33 cellular contexts compared by ENCODE assay signal in genomic region chr17:60944751-60945150, GRCh38.
"Had no signal": no experiment of that assay in that cellular context is flagged by ENCODE, and none has a peak within 500 bp of the region (broad histone marks: within the 10 kb centered on the region; RNA-seq: fewer than 3 reads in every experiment).

No MANE protein-coding gene starts in this region.

- DNase-seq: activated B cell treated with CpG ODN at 0.5 μM for 24 hours; activated CD4-positive, alpha-beta memory T cell treated with anti-CD3 and anti-CD28 coated beads for 36 hours; activated CD4-positive, alpha-beta T cell treated with anti-CD3 and anti-CD28 coated beads for 4 hours; activated CD4-positive, alpha-beta T cell treated with anti-CD3 and anti-CD28 coated beads, Interleukin-2, amount 10 ng/mL, durations not matched to agents 24 days and 14 days; activated CD4-positive, alpha-beta T cell treated with anti-CD3 and anti-CD28 coated beads, Interleukin-2, amount 50 U/mL, for 1 hour; activated CD4-positive, alpha-beta T cell treated with anti-CD3 and anti-CD28 coated beads, Interleukin-2, amount 50 U/mL, for 4 hours; activated CD4-positive, CD25-positive, alpha-beta regulatory T cell treated with anti-CD3 and anti-CD28 coated beads, Interleukin-2, amount 50 U/mL, for 72 hours; activated CD8-positive, alpha-beta memory T cell treated with anti-CD3 and anti-CD28 coated beads, Interleukin-2, amount 50 U/mL, for 4 hours; activated CD8-positive, alpha-beta T cell treated with anti-CD3 and anti-CD28 coated beads for 36 hours; activated effector memory CD4-positive, alpha-beta T cell treated with anti-CD3 and anti-CD28 coated beads, Interleukin-2, amount 50 U/mL, for 16 hours; activated gamma-delta T cell treated with Interleukin-2 at 50 U/mL for 16 hours; activated naive CD4-positive, alpha-beta T cell; activated naive CD4-positive, alpha-beta T cell treated with anti-CD3 and anti-CD28 coated beads for 36 hours; activated naive CD4-positive, alpha-beta T cell treated with anti-CD3 and anti-CD28 coated beads, Interleukin-2, amount 50 U/mL, for 16 hours; activated naive CD8-positive, alpha-beta T cell treated with anti-CD3 and anti-CD28 coated beads for 36 hours; activated T-cell treated with anti-CD3 and anti-CD28 coated beads for 4 hours; activated T-cell treated with anti-CD3 and anti-CD28 coated beads, Interleukin-2, amount 50 U/mL, for 1 hour; activated T-cell treated with anti-CD3 and anti-CD28 coated beads, Interleukin-2, amount 50 U/mL, for 4 hours; activated T-cell treated with anti-CD3 and anti-CD28 coated beads, Interleukin-2, amount 50 U/mL, for 72 hours; adrenal gland; amniotic stem cell; aorta; body of pancreas; brain microvascular endothelial cell; central memory CD4-positive, alpha-beta T cell; T-helper 2 cell; T-helper 9 cell had no signal

- H3K36me3 ChIP-seq: adrenal gland, brain microvascular endothelial cell, breast epithelium had no signal

- H3K4me1 ChIP-seq: body of pancreas had no signal

- H3K4me3 ChIP-seq: adrenal gland, body of pancreas, breast epithelium had no signal

- H3K27me3 ChIP-seq: adrenal gland, body of pancreas, brain microvascular endothelial cell, breast epithelium had no signal

- ATAC-seq: activated CD8-positive, alpha-beta T cell treated with anti-CD3 and anti-CD28 coated beads for 36 hours; activated naive CD4-positive, alpha-beta T cell treated with anti-CD3 and anti-CD28 coated beads, Interleukin-2, amount 50 U/mL, for 72 hours; activated T-cell treated with anti-CD3 and anti-CD28 coated beads, Interleukin-2, amount 50 U/mL, for 4 hours; activated T-cell treated with anti-CD3 and anti-CD28 coated beads, Interleukin-2, amount 50 U/mL, for 72 hours; activated T-helper 17 cell treated with anti-CD3 and anti-CD28 coated beads, Interleukin-2, amount 50 U/mL, for 72 hours; body of pancreas had no signal

- H3K9me3 ChIP-seq: adrenal gland, body of pancreas, breast epithelium had no signal

- H3K27ac ChIP-seq: adrenal gland, body of pancreas, brain microvascular endothelial cell, breast epithelium, VCaP had no signal

- FAIRE-seq: astrocyte, TTC549 had no signal
